In the genomic region with DNA sequence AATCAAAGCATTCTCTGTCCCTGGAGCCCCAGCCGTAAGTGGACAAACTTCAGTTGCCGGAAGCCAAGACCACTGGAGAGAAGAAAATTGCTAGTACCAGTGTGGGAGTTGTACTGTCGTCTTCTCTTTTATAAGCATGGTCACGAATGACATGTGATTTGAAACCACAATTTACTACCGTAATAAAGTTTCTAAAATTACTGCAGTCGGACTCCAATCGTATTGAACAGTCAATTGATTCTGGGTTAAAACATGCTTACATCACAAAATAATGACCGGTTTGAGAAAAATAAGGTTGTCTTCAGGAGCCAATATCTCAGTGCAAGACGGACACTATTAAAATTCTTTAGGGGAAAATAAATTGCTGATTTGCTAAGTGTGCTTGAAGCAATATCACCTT, we compare ENCODE assay signal across 18 cellular contexts.
"Had no signal": no experiment of that assay in that cellular context is flagged by ENCODE, and none has a peak within 500 bp of the region (broad histone marks: within the 10 kb centered on the region; RNA-seq: fewer than 3 reads in every experiment).

No MANE protein-coding gene starts in this region.

- H3K4me1 ChIP-seq: left lung, pancreas, transverse colon had no signal

- H3K9me3 ChIP-seq: pancreas, transverse colon had no signal

- H3K27ac ChIP-seq: heart right ventricle, left lung, pancreas, transverse colon had no signal

- DNase-seq: effector CD4-positive, alpha-beta T cell; endodermal cell; heart right ventricle; hypothalamus; left lung; mesenchymal stem cell; midbrain; occipital lobe; stimulated activated CD4-positive, alpha-beta T cell treated with anti-CD3 and anti-CD28 coated beads, Interleukin-2, amount 100 ng/mL, for 24 hours; stimulated activated CD4-positive, alpha-beta T cell treated with anti-CD3 and anti-CD28 coated beads, Interleukin-4, amount 100 ng/mL, for 4 hours; stimulated activated naive B cell treated with anti-CD40 and anti-IgM and Interleukin-4, amounts not matched to agents 10 μg/mL and 1 μg/mL and 100 μg/mL, for 72 hours; stimulated activated naive CD8-positive, alpha-beta T cell treated with anti-CD3 and anti-CD28 coated beads, Interleukin-15, amount 100 ng/mL, for 72 hours; transverse colon had no signal

- H3K27me3 ChIP-seq: heart right ventricle, left lung, pancreas, transverse colon had no signal

- ATAC-seq: left lung; natural killer cell treated with Interleukin-12 subunit alpha and Interleukin-12 subunit beta and Interleukin-15 and Interleukin-18, amount 100 ng/mL, for 72 hours; stimulated activated naive B cell treated with anti-CD40 and anti-IgM and Interleukin-4, amounts not matched to agents 10 μg/mL and 1 μg/mL and 100 μg/mL, for 72 hours; stimulated activated naive CD8-positive, alpha-beta T cell treated with anti-CD3 and anti-CD28 coated beads, Interleukin-15, amount 100 ng/mL, for 72 hours had no signal

- H3K4me3 ChIP-seq: coronary artery, heart right ventricle, left lung, lung, pancreas, thoracic aorta, transverse colon had no signal

- H3K36me3 ChIP-seq: heart right ventricle, left lung, pancreas, thoracic aorta, transverse colon had no signal
